8 cellular contexts compared by ENCODE assay signal in the genomic region with DNA sequence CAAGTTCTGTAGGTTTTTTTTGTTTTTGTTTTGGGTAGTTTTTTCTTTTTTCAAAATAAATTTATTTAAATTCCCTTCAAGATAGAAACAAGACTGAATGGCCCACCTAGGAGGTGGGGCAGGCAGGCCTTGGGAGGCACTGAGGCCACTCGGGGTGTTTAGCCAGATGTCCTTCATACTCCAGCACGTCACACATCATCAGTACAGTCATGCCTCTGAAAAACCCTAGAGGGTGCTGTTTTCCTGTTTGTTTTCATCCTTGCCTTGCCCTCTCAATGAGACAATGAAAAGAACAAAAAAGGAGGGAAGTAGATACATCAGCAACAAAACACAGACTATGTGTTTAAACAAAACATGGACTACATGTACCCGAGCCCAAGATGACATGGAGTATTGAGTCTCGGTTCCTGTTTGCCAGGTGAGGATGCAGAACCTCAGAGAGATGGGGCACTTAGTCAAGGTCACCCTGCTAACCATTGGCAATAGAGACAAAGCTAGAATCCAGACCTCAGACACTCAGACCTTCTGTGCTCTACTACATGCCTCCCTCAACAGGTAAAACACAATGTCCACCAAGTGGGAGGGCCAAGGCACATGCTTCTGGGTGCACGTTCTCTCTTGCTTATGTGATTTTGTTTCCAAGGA. TPM values are rescaled to one million over a fixed set of nuclear protein-coding genes. Genes with fewer than 3 reads are reported as not detected.
DNase-seq lines count a peak whose midpoint lies in the region; ATAC-seq and TF ChIP-seq lines count a peak whose summit lies in the region.

No MANE protein-coding gene starts in this region.

- no peaks in the 10 kb centered on the region for H3K4me1 ChIP-seq in CD8-positive, alpha-beta T cell (ENCODE audit: insufficient read depth, low read length)
- no peaks in the 10 kb centered on the region for H3K4me1 ChIP-seq in aorta (ENCODE audit: control insufficient read depth in 1 of 2, insufficient read depth in 2 of 2, low read length in 2 of 2)

- no peak for DNase-seq in CD8-positive, alpha-beta T cell
- DNase-seq in NCI-H526 (lab: John Stamatoyannopoulos, UW) (peak; percentile 83 to 89), brain microvascular endothelial cell (peak; percentile 50), left kidney (ENCODE audit: low read depth, low spot score) (peak; percentile 70), aorta (no peak), dedifferentiated amniotic fluid mesenchymal stem cell (ENCODE audit: extremely low spot score) (no peak)

- H3K36me3 ChIP-seq in CD8-positive, alpha-beta T cell (ENCODE audit: insufficient read depth, low read length), result no peaks in the 10 kb centered on the region
- H3K36me3 ChIP-seq in brain microvascular endothelial cell (replicated peaks), result no peaks in the 10 kb centered on the region
- H3K36me3 ChIP-seq in aorta (ENCODE audit: control insufficient read depth in 1 of 2, insufficient read depth in 2 of 2, low read length in 1 of 2), result no peaks in the 10 kb centered on the region

- H3K9me3 Mint-ChIP-seq in CD8-positive, alpha-beta T cell, result no peaks in the 10 kb centered on the region

- intact Hi-C loops in CD8-positive, alpha-beta T cell (cut with DNase I, micrococcal nuclease), result loop anchor here in 1 of 2 experiments (5.0 kb wide), 1 partner anchor 105 kb away; no protein-coding TSS in a partner anchor
- intact Hi-C loops in aorta (cut with DNase I), result no loop called here

- peak; percentile 40 for ATAC-seq in CD8-positive, alpha-beta T cell
- ATAC-seq in GM18517 (IDR thresholded peaks at IDR 0.05; ENCODE audit: unreplicated experiment), result peak; percentile 76
- ATAC-seq in HG03060 (IDR thresholded peaks at IDR 0.05; ENCODE audit: low read depth, unreplicated experiment), result peak; percentile 80
- ATAC-seq in aorta (ENCODE audit: low FRiP score), result peak; percentile 58

- H3K27me3 Mint-ChIP-seq in CD8-positive, alpha-beta T cell (ENCODE audit: low read depth), result no peaks in the 10 kb centered on the region

- H3K4me3 Mint-ChIP-seq in CD8-positive, alpha-beta T cell, result no peak overlapping the region

- H3K27ac ChIP-seq in CD8-positive, alpha-beta T cell (ENCODE audit: low read depth, low read length), result no peak overlapping the region
- H3K27ac ChIP-seq in brain microvascular endothelial cell, result no peak overlapping the region
- H3K27ac ChIP-seq in aorta (ENCODE audit: low read depth in 1 of 2, low read length in 2 of 2), result no peak overlapping the region

- 59 to 63% methylated on average over 5 of the region's 5 CpGs for WGBS in aorta, 2 donors

- no peaks in the 10 kb centered on the region for H3K36me3 Mint-ChIP-seq in CD8-positive, alpha-beta T cell

- no peaks in the 10 kb centered on the region for H3K4me1 Mint-ChIP-seq in CD8-positive, alpha-beta T cell (ENCODE audit: low read depth)

- TF ChIP-seq CTCF in CD8-positive, alpha-beta T cell (IDR thresholded peaks at IDR 0.05), result peak; percentile 66
- TF ChIP-seq CTCF in brain microvascular endothelial cell (IDR thresholded peaks at IDR 0.05; ENCODE audit: low read depth, low read length, missing control alignments), result peak; percentile 77

- H3K4me3 ChIP-seq in CD8-positive, alpha-beta T cell (ENCODE audit: low read depth, low read length), result no peak overlapping the region
- H3K4me3 ChIP-seq in brain microvascular endothelial cell (ENCODE audit: low read depth, low read length), result no peak overlapping the region
- H3K4me3 ChIP-seq in aorta (ENCODE audit: low read length in 2 of 2), result no peak overlapping the region

- CTCF ChIA-PET in CD8-positive, alpha-beta T cell (lab: Charles Lee), result no interaction called here

- no peak overlapping the region for H3K27ac Mint-ChIP-seq in CD8-positive, alpha-beta T cell

- in situ Hi-C loops in brain microvascular endothelial cell (cut with HindIII; ENCODE audit: low pct_ligation_motif_present, low sequenced_read_pairs), result no loop called here

- no peaks in the 10 kb centered on the region for H3K27me3 ChIP-seq in CD8-positive, alpha-beta T cell (ENCODE audit: insufficient read depth, low read length)
- H3K27me3 ChIP-seq in brain microvascular endothelial cell (replicated peaks), result no peaks in the 10 kb centered on the region
- H3K27me3 ChIP-seq in aorta (ENCODE audit: control insufficient read depth in 1 of 2, insufficient read depth in 2 of 2, low read length in 1 of 2), result no peaks in the 10 kb centered on the region

- no peaks in the 10 kb centered on the region for H3K9me3 ChIP-seq in CD8-positive, alpha-beta T cell (ENCODE audit: low read length)
- peaks cover 2% of the 10 kb centered on the region for H3K9me3 ChIP-seq in aorta (ENCODE audit: control insufficient read depth, low read length)

- POLR2A ChIA-PET in CD8-positive, alpha-beta T cell (lab: Charles Lee), result no interaction called here

RNA-seq across cellular contexts. Expression of gene CLIC5, which starts 26.8 kb away (rescaled TPM):
- total RNA-seq in CD8-positive, alpha-beta T cell, result 1 to 10 TPM; 4.0 to 4.7 TPM
- total RNA-seq in aorta, result 1 to 10 TPM; 3.7 to 9.2 TPM
- polyA plus RNA-seq in aorta, result 1 to 10 TPM in 1 of 2 donors, under 1 TPM in 1; 0.10 to 5.8 TPM

Comparison
In these comparisons a context has a peak if more than half of its experiments do, and no peak if none do; other contexts are left out.
1. DNase-seq: peak in NCI-H526 (2 of 2), brain microvascular endothelial cell (single experiment) and left kidney (single experiment); none in CD8-positive, alpha-beta T cell (0 of 7), aorta (0 of 2) and dedifferentiated amniotic fluid mesenchymal stem cell (single experiment).
2. Peak in every context shown above with its lines, with median percentiles within 50 percentile points of each other: ATAC-seq.